2 cellular contexts compared by ENCODE assay signal in genomic region chr1:178282949-178283367, GRCh38.
TF ChIP-seq lines count a peak whose summit lies in the region.

No MANE protein-coding gene starts in this region.

TF ChIP-seq in K562, 482 proteins besides CTCF, POLR2A, EP300 and RAD21 (continued from another document):
- TF ChIP-seq TBP (optimal IDR thresholded peaks at IDR 0.05; ENCODE audit: low read depth, low read length) = no peak
- no peak for TF ChIP-seq BRD4 (IDR thresholded peaks at IDR 0.05)
- TF ChIP-seq ILF3 (IDR thresholded peaks at IDR 0.05; ENCODE audit: borderline replicate concordance) = no peak
- TF ChIP-seq CCNT2 (IDR thresholded peaks at IDR 0.05; ENCODE audit: borderline replicate concordance, extremely low read depth, insufficient read length, low read depth, low read length) = no peak
- no peak for TF ChIP-seq ZNF121 (CRISPR knock-in tag; conservative IDR thresholded peaks at IDR 0.05)
- TF ChIP-seq BACH1 (tag; IDR thresholded peaks at IDR 0.05) = no peak
- TF ChIP-seq HDAC6 (IDR thresholded peaks at IDR 0.05; ENCODE audit: low read depth, low read length) = no peak
- TF ChIP-seq TCF3 (CRISPR knock-in tag; IDR thresholded peaks at IDR 0.05) = no peak
- TF ChIP-seq ETV5 (CRISPR knock-in tag; IDR thresholded peaks at IDR 0.05; ENCODE audit: low read depth) = no peak
- TF ChIP-seq ZNF639 (CRISPR knock-in tag; conservative IDR thresholded peaks at IDR 0.05 in 1 of 2, IDR thresholded peaks at IDR 0.05 in 1 of 2) = no peak

TF ChIP-seq in liver, 16 proteins besides CTCF, POLR2A, EP300 and RAD21 (continued from another document):
- no peak for TF ChIP-seq EGR1 (IDR thresholded peaks at IDR 0.05; ENCODE audit: low read depth in 2 of 2)
- no peak for TF ChIP-seq NR2F2 (IDR thresholded peaks at IDR 0.05)
TF ChIP-seq in liver: peak in this region for 0.
